Comparison of ENCODE assay signal across 35 cellular contexts in genomic region chr2:227402321-227402720, GRCh38. TPM values are rescaled to one million over a fixed set of nuclear protein-coding genes. Genes with fewer than 3 reads are reported as not detected.
"Had no signal": no experiment of that assay in that cellular context is flagged by ENCODE, and none has a peak within 500 bp of the region (broad histone marks: within the 10 kb centered on the region; RNA-seq: fewer than 3 reads in every experiment).

No MANE protein-coding gene starts in this region.

- DNase-seq: activated CD4-positive, alpha-beta T cell treated with anti-CD3 and anti-CD28 coated beads, Interleukin-2, amount 50 U/mL, for 1 hour; activated CD4-positive, alpha-beta T cell treated with anti-CD3 and anti-CD28 coated beads, Interleukin-2, amount 50 U/mL, for 48 hours; activated CD4-positive, CD25-positive, alpha-beta regulatory T cell; activated CD4-positive, CD25-positive, alpha-beta regulatory T cell treated with anti-CD3 and anti-CD28 coated beads, Interleukin-2, amount 50 U/mL, for 72 hours; activated CD8-positive, alpha-beta memory T cell treated with anti-CD3 and anti-CD28 coated beads for 24 hours; activated CD8-positive, alpha-beta T cell treated with anti-CD3 and anti-CD28 coated beads for 36 hours; activated effector memory CD4-positive, alpha-beta T cell treated with Interleukin-2 at 50 U/mL for 16 hours; activated gamma-delta T cell treated with Interleukin-2 at 50 U/mL for 16 hours; activated naive CD4-positive, alpha-beta T cell treated with anti-CD3 and anti-CD28 coated beads, Interleukin-2, amount 50 U/mL, for 16 hours; activated naive CD4-positive, alpha-beta T cell treated with Interleukin-2 at 50 U/mL for 16 hours; activated T-cell treated with anti-CD3 and anti-CD28 coated beads, Interleukin-2, amount 50 U/mL, for 4 hours; amniotic stem cell; anterior cingulate cortex; brain microvascular endothelial cell; dermis blood vessel endothelial cell; effector CD4-positive, alpha-beta T cell; effector memory CD8-positive, alpha-beta T cell; erythroblast; gastrocnemius medialis; glutamatergic neuron; heart left ventricle; T-helper 1 cell; T-helper 17 cell had no signal

- H3K9me3 Mint-ChIP-seq: activated CD8-positive, alpha-beta T cell treated with anti-CD3 and anti-CD28 coated beads for 36 hours; activated T-cell treated with anti-CD3 and anti-CD28 coated beads, Interleukin-2, amount 50 U/mL, for 4 hours; activated T-helper 17 cell treated with anti-CD3 and anti-CD28 coated beads, Interleukin-2, amount 50 U/mL, for 72 hours; central memory CD8-positive, alpha-beta T cell; effector memory CD8-positive, alpha-beta T cell; T-helper 2 cell treated with Interferon-gamma antibody and Interleukin-4, amounts not matched to agents 5 μg/mL and 100 μg/mL, for 36 hours had no signal

- H3K4me3 Mint-ChIP-seq: activated CD8-positive, alpha-beta T cell treated with anti-CD3 and anti-CD28 coated beads for 36 hours; activated naive CD8-positive, alpha-beta T cell; activated T-cell treated with anti-CD3 and anti-CD28 coated beads, Interleukin-2, amount 50 U/mL, for 4 hours; activated T-helper 17 cell treated with anti-CD3 and anti-CD28 coated beads, Interleukin-2, amount 50 U/mL, for 72 hours; central memory CD8-positive, alpha-beta T cell; effector memory CD8-positive, alpha-beta T cell; T-helper 17 cell; T-helper 2 cell treated with Interferon-gamma antibody and Interleukin-4, amounts not matched to agents 5 μg/mL and 100 μg/mL, for 36 hours had no signal

- H3K27me3 Mint-ChIP-seq: activated CD8-positive, alpha-beta T cell treated with anti-CD3 and anti-CD28 coated beads for 36 hours; activated naive CD8-positive, alpha-beta T cell had no signal

- H3K27me3 ChIP-seq: brain microvascular endothelial cell, foreskin keratinocyte, gastrocnemius medialis, heart left ventricle had no signal

- ATAC-seq: activated CD8-positive, alpha-beta T cell treated with anti-CD3 and anti-CD28 coated beads for 36 hours; effector memory CD8-positive, alpha-beta T cell; gastrocnemius medialis; heart left ventricle; T-helper 17 cell had no signal

- H3K27ac Mint-ChIP-seq: activated CD8-positive, alpha-beta T cell treated with anti-CD3 and anti-CD28 coated beads for 36 hours; activated naive CD8-positive, alpha-beta T cell; activated T-helper 17 cell treated with anti-CD3 and anti-CD28 coated beads, Interleukin-2, amount 50 U/mL, for 72 hours; effector memory CD8-positive, alpha-beta T cell; T-helper 17 cell; T-helper 2 cell treated with Interferon-gamma antibody and Interleukin-4, amounts not matched to agents 5 μg/mL and 100 μg/mL, for 36 hours had no signal

- H3K36me3 ChIP-seq: brain microvascular endothelial cell, esophagus muscularis mucosa, gastrocnemius medialis, heart left ventricle had no signal

- H3K4me3 ChIP-seq: coronary artery, esophagus muscularis mucosa, gastrocnemius medialis, heart left ventricle had no signal

- H3K27ac ChIP-seq: brain microvascular endothelial cell, coronary artery, esophagus muscularis mucosa, foreskin keratinocyte, gastrocnemius medialis, heart left ventricle had no signal

- H3K36me3 Mint-ChIP-seq: activated naive CD8-positive, alpha-beta T cell had no signal

- H3K9me3 ChIP-seq: esophagus muscularis mucosa, gastrocnemius medialis, heart left ventricle had no signal

- FAIRE-seq: astrocyte, bronchial epithelial cell had no signal

RNA-seq across cellular contexts. Expression of gene SCYGR1, which starts 14.6 kb away (rescaled TPM):
- total RNA-seq: activated CD8-positive, alpha-beta T cell treated with anti-CD3 and anti-CD28 coated beads for 36 hours; activated T-cell treated with anti-CD3 and anti-CD28 coated beads, Interleukin-2, amount 50 U/mL, for 4 hours; activated T-helper 17 cell treated with anti-CD3 and anti-CD28 coated beads, Interleukin-2, amount 50 U/mL, for 72 hours; astrocyte; bronchial epithelial cell; cardiac septum; cerebellum; dermis blood vessel endothelial cell; esophagus muscularis mucosa; foreskin keratinocyte; gastrocnemius medialis; heart left ventricle; T-helper 17 cell had no signal
- polyA plus RNA-seq: adipose tissue, foreskin keratinocyte, heart left ventricle had no signal

RNA-seq across cellular contexts. Expression of gene TM4SF20, which starts 23.2 kb away (rescaled TPM):
- total RNA-seq: activated CD8-positive, alpha-beta T cell treated with anti-CD3 and anti-CD28 coated beads for 36 hours; activated T-helper 17 cell treated with anti-CD3 and anti-CD28 coated beads, Interleukin-2, amount 50 U/mL, for 72 hours; astrocyte; bronchial epithelial cell; cardiac septum; cerebellum; dermis blood vessel endothelial cell; esophagus muscularis mucosa; foreskin keratinocyte; gastrocnemius medialis; heart left ventricle; T-helper 17 cell had no signal
- polyA plus RNA-seq: foreskin keratinocyte, heart left ventricle had no signal
